In genomic region chr6:169098136-169098535, GRCh38 we compare ENCODE assay signal across 21 cellular contexts.
"Had no signal": no experiment of that assay in that cellular context is flagged by ENCODE, and none has a peak within 500 bp of the region (broad histone marks: within the 10 kb centered on the region; RNA-seq: fewer than 3 reads in every experiment).

No MANE protein-coding gene starts in this region.

- H3K27ac ChIP-seq: gastrocnemius medialis, left lung, psoas muscle, thoracic aorta, upper lobe of right lung had no signal

- H3K36me3 Mint-ChIP-seq: brain; mesothelial cell of epicardium; stimulated activated memory B cell treated with anti-CD40 and anti-IgM and Interleukin-4, amounts not matched to agents 10 μg/mL and 1 μg/mL and 100 μg/mL, for 72 hours had no signal

- H3K27me3 ChIP-seq: gastrocnemius medialis, upper lobe of right lung had no signal

- H3K4me1 Mint-ChIP-seq: stimulated activated memory B cell treated with anti-CD40 and anti-IgM and Interleukin-4, amounts not matched to agents 10 μg/mL and 1 μg/mL and 100 μg/mL, for 72 hours had no signal

- DNase-seq: activated CD4-positive, alpha-beta T cell treated with anti-CD3 and anti-CD28 coated beads, Interleukin-2, amount 50 U/mL, for 48 hours; activated gamma-delta T cell treated with Interleukin-2 at 50 U/mL for 16 hours; central memory CD4-positive, alpha-beta T cell; cortex of kidney; erythroblast; kidney; left lung; occipital lobe; psoas muscle; right cardiac atrium; small intestine; stimulated activated CD4-positive, alpha-beta T cell treated with anti-CD3 and anti-CD28 coated beads, Interleukin-4, amount 100 ng/mL, for 4 hours; SW 1271; upper lobe of right lung had no signal

- H3K4me3 Mint-ChIP-seq: activated T-helper 1 cell treated with anti-CD3 and anti-CD28 coated beads, Interleukin-12 subunit alpha, Interleukin-12 subunit beta, Interleukin-2, Interleukin-4 antibody, amounts not matched to agents 30 ng/mL and 10 ng/mL and 1 ng/mL, durations not matched to agents 14 hours and 24 hours and 36 hours; mesothelial cell of epicardium; stimulated activated memory B cell treated with anti-CD40 and anti-IgM and Interleukin-4, amounts not matched to agents 10 μg/mL and 1 μg/mL and 100 μg/mL, for 72 hours had no signal

- H3K27ac Mint-ChIP-seq: activated naive CD4-positive, alpha-beta T cell treated with anti-CD3 and anti-CD28 coated beads, Interleukin-2, amount 50 U/mL, for 72 hours; activated T-helper 1 cell treated with anti-CD3 and anti-CD28 coated beads, Interleukin-12 subunit alpha, Interleukin-12 subunit beta, Interleukin-2, Interleukin-4 antibody, amounts not matched to agents 30 ng/mL and 10 ng/mL and 1 ng/mL, durations not matched to agents 14 hours and 24 hours and 36 hours; mesothelial cell of epicardium; stimulated activated memory B cell treated with anti-CD40 and anti-IgM and Interleukin-4, amounts not matched to agents 10 μg/mL and 1 μg/mL and 100 μg/mL, for 72 hours had no signal

- H3K4me1 ChIP-seq: gastrocnemius medialis, left lung, psoas muscle, upper lobe of right lung had no signal

- H3K4me3 ChIP-seq: gastrocnemius medialis, left lung, psoas muscle, thoracic aorta, upper lobe of right lung had no signal

- H3K9me3 Mint-ChIP-seq: stimulated activated memory B cell treated with anti-CD40 and anti-IgM and Interleukin-4, amounts not matched to agents 10 μg/mL and 1 μg/mL and 100 μg/mL, for 72 hours had no signal

- H3K9me3 ChIP-seq: gastrocnemius medialis, psoas muscle, thoracic aorta, upper lobe of right lung had no signal

- ATAC-seq: activated naive CD4-positive, alpha-beta T cell treated with anti-CD3 and anti-CD28 coated beads, Interleukin-2, amount 50 U/mL, for 72 hours; stimulated activated memory B cell treated with anti-CD40 and anti-IgM and Interleukin-4, amounts not matched to agents 10 μg/mL and 1 μg/mL and 100 μg/mL, for 72 hours; upper lobe of right lung had no signal

- H3K36me3 ChIP-seq: gastrocnemius medialis, left lung, thoracic aorta, upper lobe of right lung had no signal
